In genomic region chr6:50198245-50198644, GRCh38 we compare ENCODE assay signal across 23 cellular contexts.
"Had no signal": no experiment of that assay in that cellular context is flagged by ENCODE, and none has a peak within 500 bp of the region (broad histone marks: within the 10 kb centered on the region; RNA-seq: fewer than 3 reads in every experiment).

No MANE protein-coding gene starts in this region.

- H3K27ac ChIP-seq: adrenal gland, PC-9 had no signal

- DNase-seq: activated CD4-positive, alpha-beta T cell treated with anti-CD3 and anti-CD28 coated beads for 36 hours; activated CD8-positive, alpha-beta memory T cell treated with anti-CD3 and anti-CD28 coated beads, Interleukin-2, amount 50 U/mL, for 48 hours; activated CD8-positive, alpha-beta T cell treated with anti-CD3 and anti-CD28 coated beads for 36 hours; activated naive CD4-positive, alpha-beta T cell treated with anti-CD3 and anti-CD28 coated beads, Interleukin-2, amount 50 U/mL, for 16 hours; activated naive CD8-positive, alpha-beta T cell treated with anti-CD3 and anti-CD28 coated beads, Interleukin-2, amount 10 ng/mL, durations not matched to agents 7 days and 5 days; activated T-cell treated with anti-CD3 and anti-CD28 coated beads, Interleukin-2, amount 50 U/mL, for 1 hour; adrenal gland; anterior cingulate cortex; KG1; NCI-H1092; NCI-H1417; NCI-H1930; NCI-H2171 treated with DMSO at 0.1 percent for 48 hours; NCI-H226; NCI-H526; NCI-H774; NK-92 treated with Interleukin-12 subunit alpha and Interleukin-12 subunit beta, amount 100 ng/mL, for 24 hours; PC-9; SIG-M5; T-helper 17 cell; T-helper 9 cell had no signal

- H3K36me3 ChIP-seq: adrenal gland had no signal

- H3K4me3 Mint-ChIP-seq: activated CD4-positive, alpha-beta T cell treated with anti-CD3 and anti-CD28 coated beads for 36 hours; activated CD8-positive, alpha-beta T cell treated with anti-CD3 and anti-CD28 coated beads for 36 hours; activated naive CD8-positive, alpha-beta T cell treated with anti-CD3 and anti-CD28 coated beads, Interleukin-2, amount 10 ng/mL, durations not matched to agents 7 days and 5 days; IgD-negative memory B cell; T-helper 17 cell had no signal

- H3K4me1 Mint-ChIP-seq: activated CD4-positive, alpha-beta T cell treated with anti-CD3 and anti-CD28 coated beads for 36 hours; activated naive CD8-positive, alpha-beta T cell treated with anti-CD3 and anti-CD28 coated beads, Interleukin-2, amount 10 ng/mL, durations not matched to agents 7 days and 5 days; IgD-negative memory B cell; T-helper 17 cell had no signal

- H3K36me3 Mint-ChIP-seq: activated naive CD8-positive, alpha-beta T cell treated with anti-CD3 and anti-CD28 coated beads, Interleukin-2, amount 10 ng/mL, durations not matched to agents 7 days and 5 days; IgD-negative memory B cell had no signal

- H2AFZ ChIP-seq: PC-9 had no signal

- H3K27me3 ChIP-seq: adrenal gland had no signal

- H3K9me3 ChIP-seq: adrenal gland had no signal

- H3K27ac Mint-ChIP-seq: activated CD4-positive, alpha-beta T cell treated with anti-CD3 and anti-CD28 coated beads for 36 hours; activated CD8-positive, alpha-beta T cell treated with anti-CD3 and anti-CD28 coated beads for 36 hours; activated naive CD8-positive, alpha-beta T cell treated with anti-CD3 and anti-CD28 coated beads, Interleukin-2, amount 10 ng/mL, durations not matched to agents 7 days and 5 days; IgD-negative memory B cell; T-helper 17 cell had no signal

- H3K4me3 ChIP-seq: adrenal gland, PC-9 had no signal

- H3K9me3 Mint-ChIP-seq: activated naive CD8-positive, alpha-beta T cell treated with anti-CD3 and anti-CD28 coated beads, Interleukin-2, amount 10 ng/mL, durations not matched to agents 7 days and 5 days had no signal

- H3K4me2 ChIP-seq: PC-9 had no signal

- H3K27me3 Mint-ChIP-seq: activated CD4-positive, alpha-beta T cell treated with anti-CD3 and anti-CD28 coated beads for 36 hours; activated CD8-positive, alpha-beta T cell treated with anti-CD3 and anti-CD28 coated beads for 36 hours; activated naive CD8-positive, alpha-beta T cell treated with anti-CD3 and anti-CD28 coated beads, Interleukin-2, amount 10 ng/mL, durations not matched to agents 7 days and 5 days; IgD-negative memory B cell; T-helper 17 cell had no signal

- FAIRE-seq: TTC549 had no signal

- ATAC-seq: activated CD4-positive, alpha-beta T cell treated with anti-CD3 and anti-CD28 coated beads for 36 hours; activated CD8-positive, alpha-beta T cell treated with anti-CD3 and anti-CD28 coated beads for 36 hours; T-helper 17 cell had no signal

- H3K4me1 ChIP-seq: adrenal gland had no signal
